8 cellular contexts compared by ENCODE assay signal in genomic region chr21:41121785-41122415, GRCh38. TPM values are rescaled to one million over a fixed set of nuclear protein-coding genes. Genes with fewer than 3 reads are reported as not detected.
A peak's percentile ranks its signal among the peaks of the same experiment; 100 is the strongest.
DNase-seq lines count a peak whose midpoint lies in the region; TF ChIP-seq lines count a peak whose summit lies in the region.

No MANE protein-coding gene starts in this region.

- H3K9me3 ChIP-seq in WERI-Rb-1 (ENCODE audit: severe bottlenecking): no peaks in the 10 kb centered on the region

- H3K36me3 ChIP-seq in WERI-Rb-1: no peaks in the 10 kb centered on the region

- H3K27me3 ChIP-seq in WERI-Rb-1 (ENCODE audit: insufficient read depth, low read depth, severe bottlenecking) (no peaks in the 10 kb centered on the region), dorsolateral prefrontal cortex (peaks cover 0 to 6% (median 0%) of the 10 kb centered on the region in 45 donors)

- H3K4me3 ChIP-seq in WERI-Rb-1 (ENCODE audit: low read depth, low read length) (no peak overlapping the region), dorsolateral prefrontal cortex (no peak overlapping the region)

- in situ Hi-C loops in ACHN (cut with HindIII; ENCODE audit: low pct_ligation_motif_present, low pct_unique_long_range_greater_than_20kb, low sequenced_read_pairs): no loop called here
- in situ Hi-C loops in GM13976 (cut with MboI; ENCODE audit: low sequenced_read_pairs, unreplicated experiment): no loop called here

- DNase-seq in ACHN (peak; percentile 81), GM13976 (ENCODE audit: low spot score) (peak; percentile 58), NCI-H2029 treated with DMSO at 0.1 percent for 48 hours (lab: John Stamatoyannopoulos, UW) (peak; percentile 69), WERI-Rb-1 (peak; percentile 92), dorsolateral prefrontal cortex (peak; percentile 34 to 93 (median 80)), lung microvascular endothelial cell (ENCODE audit: low read depth in 2 of 2) (peak; percentile 72 to 91), GM19238 (ENCODE audit: insufficient read length, low spot score) (no peak)
- DNase-seq in stimulated activated CD8-positive, alpha-beta memory T cell treated with anti-CD3 and anti-CD28 coated beads, Interleukin-15, amount 100 ng/mL, for 48 hours (ENCODE audit: low read depth in 2 of 2): peak; percentile 14 to 32

- intact Hi-C loops in dorsolateral prefrontal cortex (cut with DNase I): loop anchor here in 1 of 2 donors (5.0 kb wide), 1 partner anchor 340 kb away; no protein-coding TSS in a partner anchor

- H3K27ac ChIP-seq in WERI-Rb-1: no peak overlapping the region
- no peak overlapping the region for H3K27ac ChIP-seq in dorsolateral prefrontal cortex

- peak; percentile 75 for TF ChIP-seq CTCF in GM13976 (IDR thresholded peaks at IDR 0.05; ENCODE audit: borderline replicate concordance, control extremely low read depth, extremely low read depth, insufficient read depth, missing control alignments)
- TF ChIP-seq CTCF in WERI-Rb-1 (IDR thresholded peaks at IDR 0.05; ENCODE audit: low read depth, low read length): peak; percentile 98
- peak; percentile 46 to 88 (median 76) for TF ChIP-seq CTCF in dorsolateral prefrontal cortex (IDR thresholded peaks at IDR 0.05 in 54 of 56, conservative IDR thresholded peaks at IDR 0.05 in 2 of 56; ENCODE audit: low read depth in 1 of 56, partially characterized antibody in 56 of 56)

RNA-seq across cellular contexts. Expression of gene BACE2, which starts 46.1 kb away (rescaled TPM):
- 10 to 100 TPM in 87 of 120 experiments, 1 to 10 TPM in 33; 4.1 to 30.8 (median 12.2) TPM for total RNA-seq in dorsolateral prefrontal cortex
- 178 and 323 TPM in 2 replicates for total RNA-seq in lung microvascular endothelial cell
